ENCODE assay signal across 9 cellular contexts in the genomic region with DNA sequence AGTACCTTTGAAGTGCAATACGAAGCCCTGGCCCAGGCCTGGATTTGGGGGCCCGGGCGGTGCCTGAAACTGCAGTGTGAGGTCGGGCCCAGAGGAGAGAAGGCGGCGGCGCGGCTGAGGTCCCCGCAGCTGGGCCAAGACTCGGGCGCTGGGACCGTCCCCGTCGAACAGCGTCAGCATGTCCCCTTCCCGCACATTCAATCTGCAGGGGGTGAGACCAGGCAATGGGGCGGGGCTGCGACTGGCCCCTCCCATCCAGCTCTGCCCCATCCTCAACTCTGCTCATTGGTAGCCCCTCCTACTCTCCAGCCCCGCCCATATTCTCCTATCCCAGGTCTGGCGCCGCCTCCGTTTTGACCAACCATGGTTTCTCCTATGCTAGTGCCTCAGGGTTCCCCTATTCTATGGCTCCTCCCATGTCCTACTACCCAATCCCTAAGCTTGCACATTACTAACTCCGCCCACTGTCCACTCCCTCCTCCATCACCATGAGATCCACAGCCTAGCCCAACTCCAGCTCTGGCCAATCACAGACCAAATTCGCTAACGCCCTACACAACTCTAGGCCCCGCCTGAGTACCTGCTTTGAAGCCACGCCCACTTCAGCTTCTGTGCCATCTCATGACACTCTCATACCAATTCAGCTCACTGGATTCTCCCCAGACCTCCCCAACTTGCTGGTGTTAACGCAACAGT. TPM values are rescaled to one million over a fixed set of nuclear protein-coding genes. Genes with fewer than 3 reads are reported as not detected.
DNase-seq lines count a peak whose midpoint lies in the region; ATAC-seq, FAIRE-seq and TF ChIP-seq lines count a peak whose summit lies in the region.
"Had no signal": no experiment of that assay in that cellular context is flagged by ENCODE, and none has a peak within 500 bp of the region (broad histone marks: within the 10 kb centered on the region; RNA-seq: fewer than 3 reads in every experiment).

No MANE protein-coding gene starts in this region.

- H3K36me3 ChIP-seq in astrocyte (ENCODE audit: insufficient read depth, low read length), result no peaks in the 10 kb centered on the region
- H3K36me3 ChIP-seq in lower lobe of right lung, result no peaks in the 10 kb centered on the region

- H3K36me3 Mint-ChIP-seq in astrocyte (ENCODE audit: low read depth, unreplicated experiment), result peaks cover 7% of the 10 kb centered on the region

- H3K79me2 ChIP-seq in astrocyte (ENCODE audit: insufficient read depth, low read length), result no peaks in the 10 kb centered on the region

- H2AFZ ChIP-seq in astrocyte (ENCODE audit: low read depth, low read length), result peak overlapping the region; percentile 42
- H2AFZ ChIP-seq: PC-9 had no signal

- no peaks in the 10 kb centered on the region for H4K20me1 ChIP-seq in astrocyte (ENCODE audit: insufficient read depth, low read length)

- no peak for TF ChIP-seq CTCF in astrocyte (IDR thresholded peaks at IDR 0.05; ENCODE audit: insufficient read depth, low read depth, low read length)
- no peak for TF ChIP-seq CTCF in lower lobe of right lung (IDR thresholded peaks at IDR 0.05)

- H3K4me1 Mint-ChIP-seq in astrocyte (ENCODE audit: low read depth, unreplicated experiment), result no peaks in the 10 kb centered on the region

- H3K4me1 ChIP-seq in astrocyte (ENCODE audit: insufficient read depth, low read length) (no peaks in the 10 kb centered on the region), lower lobe of right lung (peaks cover 12% of the 10 kb centered on the region)

- intact Hi-C loops in lower lobe of right lung (cut with DNase I), result no loop called here

- peaks cover 20% of the 10 kb centered on the region for H3K27me3 Mint-ChIP-seq in astrocyte (ENCODE audit: low read depth, unreplicated experiment)

- H3K4me3 ChIP-seq in astrocyte (ENCODE audit: insufficient read depth, low read depth, low read length) (no peak overlapping the region), lower lobe of right lung (peak overlapping the region; percentile 39)
- H3K4me3 ChIP-seq: PC-9 had no signal

- no peak overlapping the region for H3K4me3 Mint-ChIP-seq in astrocyte (ENCODE audit: unreplicated experiment)

- no peak overlapping the region for H3K27ac Mint-ChIP-seq in astrocyte (ENCODE audit: unreplicated experiment)

- H3K9me3 Mint-ChIP-seq in astrocyte (ENCODE audit: unreplicated experiment), result peaks cover 2% of the 10 kb centered on the region

- H3K27ac ChIP-seq in astrocyte (ENCODE audit: low read depth, low read length) (no peak overlapping the region), lower lobe of right lung (no peak overlapping the region)
- H3K27ac ChIP-seq: PC-9 had no signal

- ATAC-seq in lower lobe of right lung (peak; percentile 77 to 84), GM18861 (IDR thresholded peaks at IDR 0.05; ENCODE audit: unreplicated experiment) (no peak)

- DNase-seq in GM19239 (ENCODE audit: insufficient read length, low spot score), result peak; percentile 50
- peak; percentile 38 for DNase-seq in RKO (ENCODE audit: low spot score)
- no peak for DNase-seq in astrocyte (ENCODE audit: low read depth)
- DNase-seq in lower lobe of right lung, result peak; percentile 81
- no peak for DNase-seq in OCI-M2 (lab: John Stamatoyannopoulos, UW; ENCODE audit: unreplicated experiment)
- DNase-seq in LoVo (ENCODE audit: low spot score), result no peak
- no peak for DNase-seq in glomerular visceral epithelial cell (ENCODE audit: extremely low spot score)

- no peak overlapping the region for H3K9ac ChIP-seq in astrocyte (ENCODE audit: low read length)

- peaks cover 15% of the 10 kb centered on the region for H3K27me3 ChIP-seq in astrocyte (ENCODE audit: insufficient read depth, low read length)
- H3K27me3 ChIP-seq in lower lobe of right lung (ENCODE audit: low read depth), result peaks cover 36% of the 10 kb centered on the region

- peak overlapping the region; percentile 73 for H3K4me2 ChIP-seq in astrocyte (ENCODE audit: low read length)
- H3K4me2 ChIP-seq: PC-9 had no signal

- FAIRE-seq in GM19239 (lab: Jason Lieb, UNC), result no peak
- no peak for FAIRE-seq in astrocyte (lab: Jason Lieb, UNC)

- H3K9me3 ChIP-seq in astrocyte (ENCODE audit: insufficient read depth, low read depth, low read length) (no peaks in the 10 kb centered on the region), lower lobe of right lung (no peaks in the 10 kb centered on the region)

RNA-seq across cellular contexts. Expression of gene CDIPT, which starts 14.4 kb away (rescaled TPM):
- total RNA-seq in astrocyte (88.1 and 92.0 TPM in 2 replicates), lower lobe of right lung (75.4 TPM)

RNA-seq across cellular contexts. Expression of gene SEZ6L2, which starts 21.9 kb away (rescaled TPM):
- total RNA-seq in astrocyte (69.6 and 90.6 TPM in 2 replicates), lower lobe of right lung (10.7 TPM)

RNA-seq across cellular contexts. Expression of gene ASPHD1, which starts 22.9 kb away (rescaled TPM):
- total RNA-seq in astrocyte (43.3 and 44.8 TPM in 2 replicates), lower lobe of right lung (1.6 TPM)

RNA-seq across cellular contexts. Expression of gene KCTD13, which starts 48.6 kb away (rescaled TPM):
- total RNA-seq in astrocyte (25.1 and 27.1 TPM in 2 replicates), lower lobe of right lung (22.3 TPM)

RNA-seq across cellular contexts. Expression of gene MVP, which starts 57.2 kb away (rescaled TPM):
- 38.7 and 40.1 TPM in 2 replicates for total RNA-seq in astrocyte
- 248 TPM for total RNA-seq in lower lobe of right lung

Comparison
In these comparisons a context has a peak if more than half of its experiments do, and no peak if none do; other contexts are left out.
1. DNase-seq: peak in GM19239 (single experiment), RKO (single experiment) and lower lobe of right lung (single experiment); none in astrocyte (single experiment), OCI-M2 (single experiment), LoVo (single experiment) and glomerular visceral epithelial cell (single experiment).
2. RNA of gene ASPHD1, which starts 22.9 kb away (total RNA-seq): 43.3 to 44.8 TPM in astrocyte; 1.6 TPM in lower lobe of right lung (single experiment); every median in the first group is over 10 times any median in the second.